ENCODE assay signal across 8 cellular contexts in genomic region chr15:41774873-41775417, GRCh38.
DNase-seq lines count a peak whose midpoint lies in the region; ATAC-seq lines count a peak whose summit lies in the region.

No MANE protein-coding gene starts in this region.

- no peak for ATAC-seq in GM18502 (IDR thresholded peaks at IDR 0.05; ENCODE audit: poor library complexity, unreplicated experiment)
- no peak for ATAC-seq in GM19452 (IDR thresholded peaks at IDR 0.05; ENCODE audit: unreplicated experiment)
- no peak for ATAC-seq in GM21390 (IDR thresholded peaks at IDR 0.05; ENCODE audit: unreplicated experiment)

- H3K9ac ChIP-seq in mucosa of stomach (ENCODE audit: low read length), result peak overlapping the region; percentile 71

- H3K36me3 ChIP-seq in mucosa of stomach (ENCODE audit: control insufficient read depth, insufficient read depth, low read length), result no peaks in the 10 kb centered on the region

- H3K4me1 ChIP-seq in mucosa of stomach (ENCODE audit: control insufficient read depth, insufficient read depth, low read length), result peaks cover 22% of the 10 kb centered on the region

- peak overlapping the region; percentile 72 for H3K4me3 ChIP-seq in GM08714 (ENCODE audit: low read length)
- H3K4me3 ChIP-seq in mucosa of stomach (ENCODE audit: low read length), result peak overlapping the region; percentile 79

- peak; percentile 34 for DNase-seq in NCI-H2171 (lab: John Stamatoyannopoulos, UW)
- DNase-seq in globus pallidus (ENCODE audit: low spot score), result no peak

- no peaks in the 10 kb centered on the region for H3K27me3 ChIP-seq in mucosa of stomach (ENCODE audit: control insufficient read depth, insufficient read depth, low read length)

- no peaks in the 10 kb centered on the region for H3K9me3 ChIP-seq in mucosa of stomach (ENCODE audit: control insufficient read depth, low read length)

- peak overlapping the region; percentile 84 for H3K27ac ChIP-seq in cingulate gyrus (ENCODE audit: low read depth, low read length)
